Comparison of ENCODE assay signal across 1 cellular context in the genomic region with DNA sequence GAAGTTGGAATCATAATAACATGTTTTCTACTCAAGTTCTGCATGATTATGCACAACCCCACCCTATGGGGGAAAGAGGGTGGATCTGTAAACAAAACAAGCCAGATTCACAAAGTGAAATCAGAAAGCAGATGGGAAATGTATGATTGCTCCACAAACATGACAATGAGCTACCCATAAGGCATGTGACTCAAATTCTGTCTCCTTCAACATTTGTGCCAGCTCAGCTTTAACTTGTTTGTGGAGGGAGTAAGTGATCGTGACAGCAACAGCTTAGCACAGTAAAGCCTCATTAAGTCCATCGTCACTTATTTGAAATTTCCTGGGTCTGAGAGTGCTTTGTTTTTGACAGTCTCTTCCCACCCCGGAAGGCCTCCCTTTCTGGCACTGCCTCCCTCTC.
TF ChIP-seq lines count a peak whose summit lies in the region.

No MANE protein-coding gene starts in this region.

TF ChIP-seq in SK-N-SH, 30 proteins besides CTCF, POLR2A, EP300 and RAD21 (continued from another document):
- TF ChIP-seq, protein P1, sequence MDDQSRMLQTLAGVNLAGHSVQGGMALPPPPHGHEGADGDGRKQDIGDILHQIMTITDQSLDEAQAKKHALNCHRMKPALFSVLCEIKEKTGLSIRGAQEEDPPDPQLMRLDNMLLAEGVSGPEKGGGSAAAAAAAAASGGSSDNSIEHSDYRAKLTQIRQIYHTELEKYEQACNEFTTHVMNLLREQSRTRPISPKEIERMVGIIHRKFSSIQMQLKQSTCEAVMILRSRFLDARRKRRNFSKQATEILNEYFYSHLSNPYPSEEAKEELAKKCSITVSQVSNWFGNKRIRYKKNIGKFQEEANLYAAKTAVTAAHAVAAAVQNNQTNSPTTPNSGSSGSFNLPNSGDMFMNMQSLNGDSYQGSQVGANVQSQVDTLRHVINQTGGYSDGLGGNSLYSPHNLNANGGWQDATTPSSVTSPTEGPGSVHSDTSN (IDR thresholded peaks at IDR 0.05): no peak
